In the genomic region with DNA sequence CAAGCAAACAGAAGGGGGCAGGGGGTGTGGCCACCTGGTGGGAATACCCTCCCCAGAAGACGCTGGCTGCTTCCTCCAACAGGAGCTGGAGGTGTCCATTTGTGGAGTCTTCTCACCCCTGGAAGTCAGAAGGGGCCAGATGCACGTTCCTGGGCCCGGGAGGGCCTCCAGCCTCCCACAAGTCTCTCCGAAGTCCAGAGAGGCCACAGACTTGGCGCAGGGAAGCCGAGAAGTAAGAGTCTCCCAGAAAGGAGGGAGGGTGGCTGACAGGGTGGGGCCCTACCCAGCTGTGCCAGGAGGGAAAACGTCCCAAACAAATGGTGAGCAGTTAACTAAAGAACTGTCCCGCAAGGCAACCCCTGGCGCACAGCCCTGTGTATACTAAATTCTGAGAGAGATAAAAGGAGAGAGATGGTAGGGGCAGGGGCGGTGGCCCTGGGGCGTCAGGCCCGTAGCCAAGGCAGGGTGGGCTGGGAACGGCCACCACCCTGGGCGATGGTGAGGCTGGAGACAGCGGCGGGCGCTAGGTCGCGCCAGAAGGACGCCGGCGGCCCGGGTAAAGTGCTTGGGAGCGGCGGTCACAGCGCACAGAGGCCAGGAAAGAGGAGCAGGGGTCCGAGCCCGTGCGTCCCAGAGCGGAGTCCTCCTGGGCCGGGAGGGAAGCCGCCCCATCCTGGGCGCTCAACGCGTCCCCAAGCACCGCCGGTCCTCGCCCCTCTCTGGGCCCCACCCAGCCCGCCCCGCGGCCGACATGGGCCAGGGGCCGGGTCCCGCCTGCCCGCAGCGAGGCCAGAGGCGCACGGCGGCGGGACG, we compare ENCODE assay signal across 11 cellular contexts. TPM values are rescaled to one million over a fixed set of nuclear protein-coding genes. Genes with fewer than 3 reads are reported as not detected.
A peak's percentile ranks its signal among the peaks of the same experiment; 100 is the strongest.
DNase-seq lines count a peak whose midpoint lies in the region; ATAC-seq, FAIRE-seq and TF ChIP-seq lines count a peak whose summit lies in the region.
"Had no signal": no experiment of that assay in that cellular context is flagged by ENCODE, and none has a peak within 500 bp of the region (broad histone marks: within the 10 kb centered on the region; RNA-seq: fewer than 3 reads in every experiment).

No MANE protein-coding gene starts in this region.

- no peaks in the 10 kb centered on the region for H3K36me3 Mint-ChIP-seq in natural killer cell

- ATAC-seq in natural killer cell (no peak), GM21515 (IDR thresholded peaks at IDR 0.05; ENCODE audit: unreplicated experiment) (no peak)
- ATAC-seq: sciatic nerve had no signal

- H3K4me3 ChIP-seq in ACC112 (ENCODE audit: low read depth, low read length) (peak overlapping the region; percentile 24; the same call in 1 of the 2 replicates), HEK293 (ENCODE audit: low read depth, low read length) (peak overlapping the region; percentile 19), small intestine (ENCODE audit: low read depth in 1 of 2, low read length in 2 of 2) (peak overlapping the region in 1 of 2 donors; percentile 3)

- H3K9me3 ChIP-seq in HEK293 (ENCODE audit: control insufficient read depth, insufficient read depth, low read depth, low read length) = no peaks in the 10 kb centered on the region
- no peaks in the 10 kb centered on the region for H3K9me3 ChIP-seq in small intestine (ENCODE audit: control insufficient read depth, low read depth)

- peaks cover 28 to 38% of the 10 kb centered on the region in 2 donors for H3K27me3 Mint-ChIP-seq in natural killer cell (ENCODE audit: low read depth in 2 of 2)

- H3K4me3 Mint-ChIP-seq in natural killer cell = peak overlapping the region; percentile 47

- in situ Hi-C loops in ACHN (cut with HindIII; ENCODE audit: low pct_ligation_motif_present, low pct_unique_long_range_greater_than_20kb, low sequenced_read_pairs) = no loop called here

- no peak for FAIRE-seq in small intestine (lab: Jason Lieb, UNC)

- H3K79me2 ChIP-seq in ACC112 (ENCODE audit: control insufficient read depth, insufficient read depth, low read length, unreplicated experiment) = no peaks in the 10 kb centered on the region

- H3K4me1 ChIP-seq in ACC112 (ENCODE audit: control insufficient read depth, insufficient read depth, low read length, unreplicated experiment) (peaks cover 23% of the 10 kb centered on the region), HEK293 (ENCODE audit: control insufficient read depth, insufficient read depth, low read length) (no peaks in the 10 kb centered on the region), small intestine (ENCODE audit: control insufficient read depth in 2 of 2, insufficient read depth in 1 of 2, low read depth in 1 of 2, low read length in 1 of 2) (no peaks in the 10 kb centered on the region)

- H3K27ac ChIP-seq in ACC112 (ENCODE audit: low read depth, low read length) (no peak overlapping the region), HEK293 (ENCODE audit: extremely low read depth, low read depth, low read length) (no peak overlapping the region), small intestine (ENCODE audit: low read depth in 1 of 2, low read length in 1 of 2) (no peak overlapping the region)

- no peaks in the 10 kb centered on the region for H3K36me3 ChIP-seq in ACC112 (ENCODE audit: insufficient read depth, low read length)
- no peaks in the 10 kb centered on the region for H3K36me3 ChIP-seq in HEK293 (ENCODE audit: control insufficient read depth in 2 of 2, insufficient read depth in 1 of 2, low read length in 2 of 2)
- no peaks in the 10 kb centered on the region for H3K36me3 ChIP-seq in small intestine (ENCODE audit: control insufficient read depth in 2 of 2, insufficient read depth in 2 of 2, low read length in 2 of 2)

- WGBS in small intestine, 3 donors = 4 to 7% (median 5%) methylated on average over 27 to 51 of the region's 51 CpGs

- intact Hi-C loops in natural killer cell (cut with micrococcal nuclease) = no loop called here

- POLR2A ChIA-PET in HEK293 (lab: Yijun Ruan, JAX) = no interaction called here

- TF ChIP-seq CTCF in HEK293 (tag by site-specific recombination; IDR thresholded peaks at IDR 0.05) (no peak), natural killer cell (IDR thresholded peaks at IDR 0.05) (no peak)

- H3K9me3 Mint-ChIP-seq in natural killer cell = no peaks in the 10 kb centered on the region

- H3K27ac Mint-ChIP-seq in natural killer cell = no peak overlapping the region

- CTCF ChIA-PET in HEK293 (lab: Yijun Ruan, JAX) = interaction anchor here (0.6 kb wide), 1 partner anchor 9 kb away, joined by 3 read pairs; no protein-coding TSS in a partner anchor

- peak; percentile 20 for DNase-seq in cerebellar cortex (ENCODE audit: low spot score)
- no peak for DNase-seq in natural killer cell
- no peak for DNase-seq in small intestine
- no peak for DNase-seq in germinal center (ENCODE audit: low spot score)
- no peak for DNase-seq in ACHN
- DNase-seq: activated CD4-positive, alpha-beta T cell treated with anti-CD3 and anti-CD28 coated beads, Interleukin-2, amount 50 U/mL, for 4 hours; stimulated activated naive CD4-positive, alpha-beta T cell had no signal

- H2AFZ ChIP-seq in ACC112 (ENCODE audit: low read length, unreplicated experiment) = no peak overlapping the region

- H3K4me1 Mint-ChIP-seq in natural killer cell = peaks cover 10 to 29% of the 10 kb centered on the region in 2 donors

- H3K27me3 ChIP-seq in ACC112 (ENCODE audit: insufficient read depth, low read length) (peaks cover 60% of the 10 kb centered on the region), small intestine (ENCODE audit: control insufficient read depth in 2 of 2, insufficient read depth in 2 of 2, low read length in 2 of 2) (peaks cover 22 to 25% of the 10 kb centered on the region in 2 donors)

TF ChIP-seq in HEK293, 187 proteins besides CTCF, POLR2A, EP300 and RAD21 (continues in another document):
- TF ChIP-seq ZNF174 (tag by site-specific recombination; IDR thresholded peaks at IDR 0.05) = no peak
- TF ChIP-seq OVOL3 (tag by site-specific recombination; IDR thresholded peaks at IDR 0.05) = no peak
- 0 out of 2 replicates have a peak, but pooled peaks have one; percentile 25 for TF ChIP-seq KLF7 (tag by site-specific recombination; IDR thresholded peaks at IDR 0.05; ENCODE audit: borderline replicate concordance)
- TF ChIP-seq, protein P1, sequence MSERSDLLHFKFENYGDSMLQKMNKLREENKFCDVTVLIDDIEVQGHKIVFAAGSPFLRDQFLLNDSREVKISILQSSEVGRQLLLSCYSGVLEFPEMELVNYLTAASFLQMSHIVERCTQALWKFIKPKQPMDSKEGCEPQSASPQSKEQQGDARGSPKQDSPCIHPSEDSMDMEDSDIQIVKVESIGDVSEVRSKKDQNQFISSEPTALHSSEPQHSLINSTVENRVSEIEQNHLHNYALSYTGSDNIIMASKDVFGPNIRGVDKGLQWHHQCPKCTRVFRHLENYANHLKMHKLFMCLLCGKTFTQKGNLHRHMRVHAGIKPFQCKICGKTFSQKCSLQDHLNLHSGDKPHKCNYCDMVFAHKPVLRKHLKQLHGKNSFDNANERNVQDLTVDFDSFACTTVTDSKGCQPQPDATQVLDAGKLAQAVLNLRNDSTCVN (tag by site-specific recombination; optimal IDR thresholded peaks at IDR 0.05) = peak; percentile 55
- TF ChIP-seq, protein P2, sequence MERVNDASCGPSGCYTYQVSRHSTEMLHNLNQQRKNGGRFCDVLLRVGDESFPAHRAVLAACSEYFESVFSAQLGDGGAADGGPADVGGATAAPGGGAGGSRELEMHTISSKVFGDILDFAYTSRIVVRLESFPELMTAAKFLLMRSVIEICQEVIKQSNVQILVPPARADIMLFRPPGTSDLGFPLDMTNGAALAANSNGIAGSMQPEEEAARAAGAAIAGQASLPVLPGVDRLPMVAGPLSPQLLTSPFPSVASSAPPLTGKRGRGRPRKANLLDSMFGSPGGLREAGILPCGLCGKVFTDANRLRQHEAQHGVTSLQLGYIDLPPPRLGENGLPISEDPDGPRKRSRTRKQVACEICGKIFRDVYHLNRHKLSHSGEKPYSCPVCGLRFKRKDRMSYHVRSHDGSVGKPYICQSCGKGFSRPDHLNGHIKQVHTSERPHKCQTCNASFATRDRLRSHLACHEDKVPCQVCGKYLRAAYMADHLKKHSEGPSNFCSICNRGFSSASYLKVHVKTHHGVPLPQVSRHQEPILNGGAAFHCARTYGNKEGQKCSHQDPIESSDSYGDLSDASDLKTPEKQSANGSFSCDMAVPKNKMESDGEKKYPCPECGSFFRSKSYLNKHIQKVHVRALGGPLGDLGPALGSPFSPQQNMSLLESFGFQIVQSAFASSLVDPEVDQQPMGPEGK (tag by site-specific recombination; IDR thresholded peaks at IDR 0.05) = peak; percentile 53
- peak; percentile 59 for TF ChIP-seq ZNF341 (tag by site-specific recombination; IDR thresholded peaks at IDR 0.05; ENCODE audit: low read depth)
- 0 out of 2 replicates have a peak, but pooled peaks have one; percentile 21 for TF ChIP-seq ZFP69B (tag by site-specific recombination; IDR thresholded peaks at IDR 0.05)
- no peak for TF ChIP-seq GLI2 (tag by site-specific recombination; IDR thresholded peaks at IDR 0.05; ENCODE audit: borderline replicate concordance, low read depth)
- TF ChIP-seq ZIC2 (tag by site-specific recombination; IDR thresholded peaks at IDR 0.05) = peak; percentile 63
- peak; percentile 11; the same call in 1 of the 2 replicates for TF ChIP-seq ZBTB48 (tag by site-specific recombination; IDR thresholded peaks at IDR 0.05)
- TF ChIP-seq, protein P3, sequence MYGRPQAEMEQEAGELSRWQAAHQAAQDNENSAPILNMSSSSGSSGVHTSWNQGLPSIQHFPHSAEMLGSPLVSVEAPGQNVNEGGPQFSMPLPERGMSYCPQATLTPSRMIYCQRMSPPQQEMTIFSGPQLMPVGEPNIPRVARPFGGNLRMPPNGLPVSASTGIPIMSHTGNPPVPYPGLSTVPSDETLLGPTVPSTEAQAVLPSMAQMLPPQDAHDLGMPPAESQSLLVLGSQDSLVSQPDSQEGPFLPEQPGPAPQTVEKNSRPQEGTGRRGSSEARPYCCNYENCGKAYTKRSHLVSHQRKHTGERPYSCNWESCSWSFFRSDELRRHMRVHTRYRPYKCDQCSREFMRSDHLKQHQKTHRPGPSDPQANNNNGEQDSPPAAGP (tag by site-specific recombination; IDR thresholded peaks at IDR 0.05) = peak; percentile 59; the same call in 1 of the 2 replicates
- no peak for TF ChIP-seq ZNF626 (tag by site-specific recombination; IDR thresholded peaks at IDR 0.05)
- peak; percentile 21; the same call in 1 of the 2 replicates for TF ChIP-seq SP2 (tag by site-specific recombination; IDR thresholded peaks at IDR 0.05)

RNA-seq across cellular contexts. Expression of a gene that starts 1.2 kb away (rescaled TPM):
- 1 to 10 TPM in 1 of 3 donors, under 1 TPM in 2; 0.34 to 1.2 (median 0.73) TPM for total RNA-seq in natural killer cell
- polyA plus RNA-seq in small intestine = 1 to 10 TPM in 1 of 3 donors, under 1 TPM in 1, not detected in 1; 0.67 to 1.8 TPM

RNA-seq across cellular contexts. Expression of a gene that starts 20.4 kb away (rescaled TPM):
- 100 to 1,000 TPM; 210 to 239 (median 228) TPM for total RNA-seq in natural killer cell
- 100 to 1,000 TPM; 207 to 434 (median 284) TPM for polyA plus RNA-seq in small intestine

RNA-seq across cellular contexts. Expression of a gene that starts 27.0 kb away (rescaled TPM):
- 1 to 10 TPM; 2.1 to 5.5 (median 2.3) TPM for total RNA-seq in natural killer cell
- 10 to 100 TPM in 1 of 3 donors, 1 to 10 TPM in 2; 5.1 to 29.5 (median 5.7) TPM for polyA plus RNA-seq in small intestine

RNA-seq across cellular contexts. Expression of a gene that starts 56.8 kb away (rescaled TPM):
- total RNA-seq in natural killer cell = 10 to 100 TPM in 2 of 3 donors, 1 to 10 TPM in 1; 8.6 to 16.9 (median 15.6) TPM
- 10 to 100 TPM; 16.5 to 37.0 (median 25.7) TPM for polyA plus RNA-seq in small intestine
